In the genomic region with DNA sequence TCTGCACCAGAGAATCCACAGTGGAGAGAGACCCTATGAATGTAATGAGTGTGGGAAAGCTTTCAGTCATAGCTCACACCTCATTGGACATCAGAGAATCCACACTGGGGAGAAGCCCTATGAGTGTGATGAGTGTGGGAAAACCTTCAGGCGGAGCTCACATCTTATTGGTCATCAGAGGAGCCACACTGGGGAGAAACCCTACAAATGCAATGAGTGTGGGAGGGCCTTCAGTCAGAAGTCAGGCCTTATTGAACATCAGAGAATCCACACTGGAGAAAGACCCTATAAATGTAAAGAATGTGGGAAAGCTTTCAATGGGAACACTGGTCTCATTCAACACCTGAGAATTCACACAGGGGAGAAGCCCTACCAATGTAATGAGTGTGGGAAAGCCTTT, we compare ENCODE assay signal across 1 cellular context.
A peak's percentile ranks its signal among the peaks of the same experiment; 100 is the strongest.
TF ChIP-seq lines count a peak whose summit lies in the region.

No MANE protein-coding gene starts in this region.

TF ChIP-seq in K562, 482 proteins besides CTCF, POLR2A, EP300 and RAD21 (continued from another document):
- no peak for TF ChIP-seq RERE (CRISPR knock-in tag; IDR thresholded peaks at IDR 0.05; ENCODE audit: borderline replicate concordance)
- no peak for TF ChIP-seq CXXC5 (CRISPR knock-in tag; IDR thresholded peaks at IDR 0.05)
- peak; percentile 93 for TF ChIP-seq ZNF75A (CRISPR knock-in tag; IDR thresholded peaks at IDR 0.05)
- no peak for TF ChIP-seq TEAD1 (CRISPR knock-in tag; IDR thresholded peaks at IDR 0.05)
- peak in 1 of 2 experiments; percentile 80; a peak in 1 of 3 replicates for TF ChIP-seq CBX3 (IDR thresholded peaks at IDR 0.05; ENCODE audit: borderline replicate concordance in 1 of 2, low read length in 2 of 2)
- TF ChIP-seq SNRNP70 (optimal IDR thresholded peaks at IDR 0.05; ENCODE audit: low read depth, low read length): no peak
- TF ChIP-seq FOXA3 (CRISPR knock-in tag; conservative IDR thresholded peaks at IDR 0.05 in 1 of 2, IDR thresholded peaks at IDR 0.05 in 1 of 2): no peak
- no peak for TF ChIP-seq ZNF583 (CRISPR knock-in tag; IDR thresholded peaks at IDR 0.05)
- no peak for TF ChIP-seq ZC3H11A (IDR thresholded peaks at IDR 0.05; ENCODE audit: low read depth, low read length)
- TF ChIP-seq TRIM28 (IDR thresholded peaks at IDR 0.05): peak; percentile 77
- no peak for TF ChIP-seq CBX8 (IDR thresholded peaks at IDR 0.05; ENCODE audit: borderline replicate concordance, extremely low read depth, low read depth, low read length, poor library complexity, severe bottlenecking)
- no peak for TF ChIP-seq FOXJ2 (tag; IDR thresholded peaks at IDR 0.05)
- TF ChIP-seq HDAC3 (IDR thresholded peaks at IDR 0.05; ENCODE audit: borderline replicate concordance, partially characterized antibody): no peak
- TF ChIP-seq TAF9B (IDR thresholded peaks at IDR 0.05; ENCODE audit: partially characterized antibody): no peak
- TF ChIP-seq ZNF12 (CRISPR knock-in tag; IDR thresholded peaks at IDR 0.05): no peak
- no peak for TF ChIP-seq NCOA6 (IDR thresholded peaks at IDR 0.05)
- TF ChIP-seq ZNF354B (CRISPR knock-in tag; IDR thresholded peaks at IDR 0.05): no peak
- 0 out of 2 replicates have a peak, but pooled peaks have one; percentile 9 for TF ChIP-seq POLR2AphosphoS5 (IDR thresholded peaks at IDR 0.05; ENCODE audit: control insufficient read depth, insufficient read depth, low read depth, low read length)
- TF ChIP-seq ZNF282 (CRISPR knock-in tag; IDR thresholded peaks at IDR 0.05): no peak
- TF ChIP-seq XRCC3 (IDR thresholded peaks at IDR 0.05): 0 out of 2 replicates have a peak, but pooled peaks have one; percentile 18
- no peak for TF ChIP-seq KLF13 (tag; IDR thresholded peaks at IDR 0.05; ENCODE audit: borderline replicate concordance, low read depth)
- TF ChIP-seq VEZF1 (CRISPR knock-in tag; IDR thresholded peaks at IDR 0.05): no peak
